Comparison of ENCODE assay signal across 14 cellular contexts in genomic region chr15:64089553-64090280, GRCh38. TPM values are rescaled to one million over a fixed set of nuclear protein-coding genes. Genes with fewer than 3 reads are reported as not detected.
A peak's percentile ranks its signal among the peaks of the same experiment; 100 is the strongest.
DNase-seq lines count a peak whose midpoint lies in the region; ATAC-seq and TF ChIP-seq lines count a peak whose summit lies in the region.
"Had no signal": no experiment of that assay in that cellular context is flagged by ENCODE, and none has a peak within 500 bp of the region (broad histone marks: within the 10 kb centered on the region; RNA-seq: fewer than 3 reads in every experiment).

No MANE protein-coding gene starts in this region.

- peaks cover 4% of the 10 kb centered on the region for H3K9me3 Mint-ChIP-seq in WTC11

- H3K4me3 Mint-ChIP-seq in WTC11 = no peak overlapping the region

- TF ChIP-seq CTCF in GM12864 (IDR thresholded peaks at IDR 0.05; ENCODE audit: low read depth, low read length, missing control alignments) (no peak), ascending aorta (IDR thresholded peaks at IDR 0.05) (no peak), WTC11 (IDR thresholded peaks at IDR 0.05) (no peak), colonic mucosa (IDR thresholded peaks at IDR 0.05) (no peak)

- ATAC-seq in WTC11 (no peak), GM21447 (IDR thresholded peaks at IDR 0.05; ENCODE audit: unreplicated experiment) (no peak)

- H3K36me3 ChIP-seq in ascending aorta = peaks cover 12 to 39% of the 10 kb centered on the region in 2 donors
- H3K36me3 ChIP-seq in colonic mucosa = no peaks in the 10 kb centered on the region
- H3K36me3 ChIP-seq: ovary had no signal

- in situ Hi-C loops in KBM-7 (cut with MboI; ENCODE audit: low pct_unique_long_range_greater_than_20kb, low sequenced_read_pairs) = no loop called here

- CTCF ChIA-PET in WTC11 (lab: Charles Lee) = interaction anchor here (1.6 kb wide), 1 partner anchor 21 kb away, joined by 4 read pairs; no protein-coding TSS in a partner anchor

- intact Hi-C loops in ascending aorta (cut with DNase I) (loop anchor here (10.0 kb wide), 2 partner anchors 295 to 495 kb away; partner anchors contain the start of genes FBXL22, PCLAF and TRIP4), colonic mucosa (cut with DNase I) (no loop called here)

- POLR2A ChIA-PET in WTC11 (lab: Charles Lee) = no interaction called here

- peak overlapping the region; percentile 4 to 8 for H3K27ac ChIP-seq in ascending aorta
- no peak overlapping the region for H3K27ac ChIP-seq in colonic mucosa
- H3K27ac ChIP-seq: ovary had no signal

- DNase-seq in GM12864 (ENCODE audit: low read depth) = peak; percentile 76
- peak; percentile 80 for DNase-seq in KBM-7
- no peak for DNase-seq in ascending aorta (ENCODE audit: low spot score in 2 of 2)
- peak; percentile 82 for DNase-seq in pons (ENCODE audit: low spot score)
- no peak for DNase-seq in C1 segment of cervical spinal cord (lab: John Stamatoyannopoulos, UW)
- DNase-seq in WTC11 (ENCODE audit: low spot score) = no peak
- DNase-seq in colonic mucosa = no peak
- DNase-seq: activated CD4-positive, alpha-beta T cell treated with anti-CD3 and anti-CD28 coated beads for 1 hour; activated naive CD4-positive, alpha-beta T cell; COR-L47; kidney; NCI-H2171; ovary had no signal

- H3K4me1 ChIP-seq in ascending aorta (peaks cover 2 to 11% of the 10 kb centered on the region in 2 donors), colonic mucosa (peaks cover 10% of the 10 kb centered on the region)

- H3K27me3 ChIP-seq in ascending aorta = no peaks in the 10 kb centered on the region
- no peaks in the 10 kb centered on the region for H3K27me3 ChIP-seq in colonic mucosa
- H3K27me3 ChIP-seq: ovary had no signal

- no peak overlapping the region for H3K27ac Mint-ChIP-seq in WTC11

- H3K9ac ChIP-seq in colonic mucosa (ENCODE audit: low read depth in 2 of 2, low read length in 2 of 2) = no peak overlapping the region

- H3K4me3 ChIP-seq in GM12864 (ENCODE audit: low read depth, low read length) (peak overlapping the region; percentile 11; the same call in 1 of the 2 replicates), ascending aorta (no peak overlapping the region), colonic mucosa (no peak overlapping the region)
- H3K4me3 ChIP-seq: ovary had no signal

- peaks cover 15% of the 10 kb centered on the region for H3K4me1 Mint-ChIP-seq in WTC11

- H3K36me3 Mint-ChIP-seq in WTC11 = peaks cover 34% of the 10 kb centered on the region

- H3K9me3 ChIP-seq in ascending aorta = no peaks in the 10 kb centered on the region
- H3K9me3 ChIP-seq in colonic mucosa = no peaks in the 10 kb centered on the region
- H3K9me3 ChIP-seq: ovary had no signal

- H3K27me3 Mint-ChIP-seq in WTC11 (ENCODE audit: low read depth) = no peaks in the 10 kb centered on the region

TF ChIP-seq in WTC11, 78 proteins besides CTCF, POLR2A, EP300 and RAD21:
- TF ChIP-seq ATF1 (CRISPR knock-in tag; IDR thresholded peaks at IDR 0.05) = no peak

RNA-seq across cellular contexts. Expression of gene CIAO2A, which starts 3.9 kb away (rescaled TPM):
- total RNA-seq in ascending aorta = 2.4 TPM
- 67.6 to 73.6 TPM (median 72.3 TPM) in 3 replicates for total RNA-seq in WTC11 (2021)
- 10 to 100 TPM; 88.7 to 98.3 TPM for total RNA-seq in colonic mucosa

RNA-seq across cellular contexts. Expression of gene SNX1, which starts 6.1 kb away (rescaled TPM):
- 33.8 TPM for total RNA-seq in ascending aorta
- 60.2 to 65.7 TPM (median 61.8 TPM) in 3 replicates for total RNA-seq in WTC11 (2021)
- 100 to 1,000 TPM; 116 to 125 TPM for total RNA-seq in colonic mucosa

RNA-seq across cellular contexts. Expression of gene DAPK2, which starts 43.4 kb away (rescaled TPM):
- total RNA-seq in ascending aorta = 2.4 TPM
- total RNA-seq in WTC11 (2021) = 1.0 to 2.3 TPM (median 1.5 TPM) in 3 replicates
- 10 to 100 TPM; 23.7 to 26.5 TPM for total RNA-seq in colonic mucosa

Comparison
In these comparisons a context has a peak if more than half of its experiments do, and no peak if none do; other contexts are left out.
1. DNase-seq: peak in GM12864 (single experiment), KBM-7 (single experiment) and pons (single experiment); none in ascending aorta (0 of 2), C1 segment of cervical spinal cord (0 of 14), WTC11 (single experiment) and colonic mucosa (single experiment).
2. RNA of gene CIAO2A, which starts 3.9 kb away (total RNA-seq): 88.7 to 98.3 TPM in colonic mucosa and 67.6 to 73.6 TPM in WTC11; 2.4 TPM in ascending aorta (single experiment); every median in the first group is over 10 times any median in the second.